In genomic region chr3:105119801-105120340, GRCh38 we compare ENCODE assay signal across 19 cellular contexts.
DNase-seq lines count a peak whose midpoint lies in the region; ATAC-seq lines count a peak whose summit lies in the region.
"Had no signal": no experiment of that assay in that cellular context is flagged by ENCODE, and none has a peak within 500 bp of the region (broad histone marks: within the 10 kb centered on the region; RNA-seq: fewer than 3 reads in every experiment).

No MANE protein-coding gene starts in this region.

- DNase-seq in HPDE6-E6E7 (ENCODE audit: extremely low spot score) (peak; percentile 10), NCI-H226 (peak; percentile 7), amniotic epithelial cell (ENCODE audit: low read depth) (peak; percentile 11), renal cortical epithelial cell (ENCODE audit: low read depth) (peak; percentile 16), HuH-7.5 (ENCODE audit: low spot score) (no peak)
- DNase-seq: CD4-positive, CD25-positive, alpha-beta regulatory T cell; GF-D8; Karpas-422; NCI-H1105; NCI-H187; NCI-H2171 treated with DMSO at 0.1 percent for 48 hours; NCI-H510A; SHP77; T-helper 2 cell had no signal

- ATAC-seq in GM21528 (IDR thresholded peaks at IDR 0.05; ENCODE audit: low FRiP score, unreplicated experiment), result no peak
- ATAC-seq in HG03139 (IDR thresholded peaks at IDR 0.05; ENCODE audit: unreplicated experiment), result no peak
- ATAC-seq: HCT116, HepG2, Panc1 had no signal
